ENCODE assay signal across 6 cellular contexts in genomic region chrX:102141631-102142030, GRCh38. TPM values are rescaled to one million over a fixed set of nuclear protein-coding genes. Genes with fewer than 3 reads are reported as not detected.
"Had no signal": no experiment of that assay in that cellular context is flagged by ENCODE, and none has a peak within 500 bp of the region (broad histone marks: within the 10 kb centered on the region; RNA-seq: fewer than 3 reads in every experiment).

No MANE protein-coding gene starts in this region.

RNA-seq across cellular contexts. Expression of gene TCEAL6, which starts 0.7 kb away (rescaled TPM):
- total RNA-seq: H4, H7, HepG2, HFFc6, HT1080 had no signal
- polyA plus RNA-seq: HepG2, IgD-negative memory B cell had no signal

RNA-seq across cellular contexts. Expression of gene BEX5, which starts 14.1 kb away (rescaled TPM):
- total RNA-seq: HepG2, HFFc6, HT1080 had no signal
- polyA plus RNA-seq: HepG2 had no signal

RNA-seq across cellular contexts. Expression of gene TCEAL2, which starts 16.2 kb away (rescaled TPM):
- total RNA-seq: HepG2 had no signal
- polyA plus RNA-seq: HepG2, IgD-negative memory B cell had no signal
